In genomic region chr4:119025916-119026661, GRCh38 we compare ENCODE assay signal across 10 cellular contexts.
DNase-seq lines count a peak whose midpoint lies in the region; ATAC-seq and TF ChIP-seq lines count a peak whose summit lies in the region.
"Had no signal": no experiment of that assay in that cellular context is flagged by ENCODE, and none has a peak within 500 bp of the region (broad histone marks: within the 10 kb centered on the region; RNA-seq: fewer than 3 reads in every experiment).

No MANE protein-coding gene starts in this region.

- H3K4me3 ChIP-seq in stomach, result peak overlapping the region; percentile 31 to 41 (median 39)

- intact Hi-C loops in stomach (cut with DNase I; ENCODE audit: low total_unique reads), result no loop called here
- intact Hi-C loops in activated naive CD4-positive, alpha-beta T cell treated with anti-CD3 and anti-CD28 coated beads for 36 hours (cut with micrococcal nuclease), result no loop called here

- ATAC-seq in WTC11, result no peak

- H3K27me3 ChIP-seq in stomach, result no peaks in the 10 kb centered on the region

- H3K36me3 Mint-ChIP-seq in activated naive CD4-positive, alpha-beta T cell treated with anti-CD3 and anti-CD28 coated beads for 36 hours (ENCODE audit: low read depth), result no peaks in the 10 kb centered on the region
- H3K36me3 Mint-ChIP-seq in WTC11, result peaks cover 7% of the 10 kb centered on the region

- 35 to 56% (median 46%) methylated on average over 4 of the region's 4 CpGs for WGBS in stomach, 5 donors

- no peaks in the 10 kb centered on the region for H3K27me3 Mint-ChIP-seq in activated naive CD4-positive, alpha-beta T cell treated with anti-CD3 and anti-CD28 coated beads for 36 hours (ENCODE audit: low read depth)
- H3K27me3 Mint-ChIP-seq in WTC11 (ENCODE audit: low read depth), result no peaks in the 10 kb centered on the region

- peaks cover 10 to 14% (median 13%) of the 10 kb centered on the region in 4 donors for H3K36me3 ChIP-seq in stomach

- H3K27ac ChIP-seq in angular gyrus (ENCODE audit: low read depth, low read length), result peak overlapping the region; percentile 34
- peak overlapping the region; percentile 49 to 93 (median 87) for H3K27ac ChIP-seq in stomach

- H3K4me3 Mint-ChIP-seq in activated naive CD4-positive, alpha-beta T cell treated with anti-CD3 and anti-CD28 coated beads for 36 hours, result no peak overlapping the region
- no peak overlapping the region for H3K4me3 Mint-ChIP-seq in WTC11

- H3K27ac Mint-ChIP-seq in activated naive CD4-positive, alpha-beta T cell treated with anti-CD3 and anti-CD28 coated beads for 36 hours, result no peak overlapping the region
- no peak overlapping the region for H3K27ac Mint-ChIP-seq in WTC11

- H3K9me3 ChIP-seq in stomach, result no peaks in the 10 kb centered on the region

- H3K4me1 ChIP-seq in stomach, result peaks cover 4 to 24% (median 13%) of the 10 kb centered on the region in 4 donors

- CTCF ChIA-PET in activated naive CD4-positive, alpha-beta T cell treated with anti-CD3 and anti-CD28 coated beads for 36 hours (lab: Charles Lee), result interaction anchor here (0.9 to 2.0 kb wide), 2 partner anchors 15 to 45 kb away, joined by 3 to 9 read pairs; no protein-coding TSS in a partner anchor
- CTCF ChIA-PET in WTC11 (lab: Charles Lee), result interaction anchor here (0.8 to 2.2 kb wide), 4 partner anchors 8 to 274 kb away, joined by 3 to 10 read pairs (median 3); a partner anchor contains a TSS

- no peak for TF ChIP-seq EP300 in stomach (IDR thresholded peaks at IDR 0.05)

- peak; percentile 61 for DNase-seq in HS-5 (ENCODE audit: low read depth)
- peak; percentile 96 for DNase-seq in iris pigment epithelial cell (ENCODE audit: low read depth)
- DNase-seq in stomach, result no peak
- DNase-seq in activated naive CD4-positive, alpha-beta T cell treated with anti-CD3 and anti-CD28 coated beads for 36 hours, result no peak
- DNase-seq in WTC11 (ENCODE audit: low spot score), result no peak
- no peak for DNase-seq in GOT3 (lab: John Stamatoyannopoulos, UW)
- DNase-seq in NCI-H128 (lab: John Stamatoyannopoulos, UW; ENCODE audit: unreplicated experiment), result no peak
- DNase-seq: activated T-cell treated with anti-CD3 and anti-CD28 coated beads, Interleukin-2, amount 50 U/mL, for 48 hours; NCI-H1105 had no signal

- TF ChIP-seq POLR2A in stomach (IDR thresholded peaks at IDR 0.05), result no peak

- no peaks in the 10 kb centered on the region for H3K9me3 Mint-ChIP-seq in activated naive CD4-positive, alpha-beta T cell treated with anti-CD3 and anti-CD28 coated beads for 36 hours
- H3K9me3 Mint-ChIP-seq in WTC11, result peaks cover 8% of the 10 kb centered on the region

- no peaks in the 10 kb centered on the region for H3K4me1 Mint-ChIP-seq in activated naive CD4-positive, alpha-beta T cell treated with anti-CD3 and anti-CD28 coated beads for 36 hours (ENCODE audit: low read depth)
- H3K4me1 Mint-ChIP-seq in WTC11, result peaks cover 38% of the 10 kb centered on the region

- TF ChIP-seq CTCF in stomach (IDR thresholded peaks at IDR 0.05), result no peak
- TF ChIP-seq CTCF in WTC11 (IDR thresholded peaks at IDR 0.05), result no peak

- POLR2A ChIA-PET in WTC11 (lab: Charles Lee), result no interaction called here

TF ChIP-seq in WTC11, 78 proteins besides CTCF, POLR2A, EP300 and RAD21:
- no peak for TF ChIP-seq RORB (CRISPR knock-in tag; IDR thresholded peaks at IDR 0.05)
- no peak for TF ChIP-seq SP1 (CRISPR knock-in tag; conservative IDR thresholded peaks at IDR 0.05)
- TF ChIP-seq, protein P1, sequence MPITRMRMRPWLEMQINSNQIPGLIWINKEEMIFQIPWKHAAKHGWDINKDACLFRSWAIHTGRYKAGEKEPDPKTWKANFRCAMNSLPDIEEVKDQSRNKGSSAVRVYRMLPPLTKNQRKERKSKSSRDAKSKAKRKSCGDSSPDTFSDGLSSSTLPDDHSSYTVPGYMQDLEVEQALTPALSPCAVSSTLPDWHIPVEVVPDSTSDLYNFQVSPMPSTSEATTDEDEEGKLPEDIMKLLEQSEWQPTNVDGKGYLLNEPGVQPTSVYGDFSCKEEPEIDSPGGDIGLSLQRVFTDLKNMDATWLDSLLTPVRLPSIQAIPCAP (CRISPR knock-in tag; IDR thresholded peaks at IDR 0.05), result no peak
- no peak for TF ChIP-seq KAT7 (CRISPR knock-in tag; IDR thresholded peaks at IDR 0.05; ENCODE audit: borderline replicate concordance)
- TF ChIP-seq, protein P2, sequence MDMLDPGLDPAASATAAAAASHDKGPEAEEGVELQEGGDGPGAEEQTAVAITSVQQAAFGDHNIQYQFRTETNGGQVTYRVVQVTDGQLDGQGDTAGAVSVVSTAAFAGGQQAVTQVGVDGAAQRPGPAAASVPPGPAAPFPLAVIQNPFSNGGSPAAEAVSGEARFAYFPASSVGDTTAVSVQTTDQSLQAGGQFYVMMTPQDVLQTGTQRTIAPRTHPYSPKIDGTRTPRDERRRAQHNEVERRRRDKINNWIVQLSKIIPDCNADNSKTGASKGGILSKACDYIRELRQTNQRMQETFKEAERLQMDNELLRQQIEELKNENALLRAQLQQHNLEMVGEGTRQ (CRISPR knock-in tag; IDR thresholded peaks at IDR 0.05), result no peak
- TF ChIP-seq IRF2 (CRISPR knock-in tag; IDR thresholded peaks at IDR 0.05; ENCODE audit: borderline replicate concordance, low read depth), result no peak
- TF ChIP-seq HMGA2 (CRISPR knock-in tag; IDR thresholded peaks at IDR 0.05), result no peak

Comparison
In these comparisons a context has a peak if more than half of its experiments do, and no peak if none do; other contexts are left out.
1. DNase-seq: peak in HS-5 (single experiment) and iris pigment epithelial cell (single experiment); none in stomach (single experiment), activated naive CD4-positive, alpha-beta T cell treated with anti-CD3 and anti-CD28 coated beads for 36 hours (single experiment), WTC11 (single experiment), GOT3 (single experiment) and NCI-H128 (single experiment).